In the genomic region with DNA sequence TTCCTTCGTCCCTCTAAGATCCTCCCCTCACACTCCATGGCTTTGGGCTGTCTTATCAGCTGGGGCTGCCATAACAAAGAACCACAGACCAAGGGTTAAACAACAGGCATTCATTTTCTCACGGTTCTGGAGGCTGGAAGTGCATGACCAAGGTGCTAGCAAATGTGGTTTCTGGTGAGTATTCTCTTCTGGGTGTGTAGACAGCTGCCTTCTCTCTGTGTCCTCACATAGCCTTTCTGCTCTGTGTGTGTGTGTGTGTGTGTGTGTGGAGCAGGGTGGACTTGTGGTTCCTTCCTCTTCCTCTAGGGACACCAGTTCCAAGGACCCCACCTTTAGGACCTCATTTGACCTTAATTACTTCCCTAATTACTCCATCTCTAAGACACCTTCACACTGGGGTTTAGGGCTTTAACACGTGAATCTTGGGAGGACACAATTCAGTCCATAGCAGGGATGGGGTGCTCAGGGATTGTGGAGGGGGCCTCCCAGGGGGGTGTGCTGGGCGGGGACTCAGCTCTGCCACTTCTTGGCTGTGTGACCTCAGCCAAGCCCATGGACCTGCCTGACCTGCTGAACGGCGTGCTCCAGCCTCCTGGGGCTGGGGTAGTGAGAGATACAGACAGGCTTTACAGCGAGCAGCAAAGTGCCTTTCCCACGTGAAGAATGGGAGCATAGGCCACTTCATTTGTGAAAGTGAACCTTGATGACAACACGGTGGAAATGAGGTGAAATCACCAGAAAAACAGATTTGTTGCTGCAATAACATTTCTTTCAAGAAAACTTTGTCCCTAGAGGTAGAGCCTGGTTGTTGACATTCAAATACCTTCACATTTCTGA, we compare ENCODE assay signal across 1 cellular context.
TF ChIP-seq lines count a peak whose summit lies in the region.

No MANE protein-coding gene starts in this region.

TF ChIP-seq in HepG2, 621 proteins besides CTCF, POLR2A, EP300 and RAD21:
- TF ChIP-seq NCOA5 (CRISPR knock-in tag; IDR thresholded peaks at IDR 0.05): no peak
- TF ChIP-seq, protein P1, sequence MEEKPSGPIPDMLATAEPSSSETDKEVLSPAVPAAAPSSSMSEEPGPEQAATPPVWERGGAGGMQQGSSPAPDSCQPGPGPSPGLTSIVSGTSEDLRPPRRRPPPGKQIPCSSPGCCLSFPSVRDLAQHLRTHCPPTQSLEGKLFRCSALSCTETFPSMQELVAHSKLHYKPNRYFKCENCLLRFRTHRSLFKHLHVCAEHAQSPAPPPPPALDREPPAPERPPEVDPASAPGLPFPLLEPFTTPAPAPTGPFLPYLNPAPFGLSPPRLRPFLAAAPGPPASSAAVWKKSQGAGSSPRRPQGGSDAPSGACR (CRISPR knock-in tag; IDR thresholded peaks at IDR 0.05): no peak
- TF ChIP-seq, protein P2, sequence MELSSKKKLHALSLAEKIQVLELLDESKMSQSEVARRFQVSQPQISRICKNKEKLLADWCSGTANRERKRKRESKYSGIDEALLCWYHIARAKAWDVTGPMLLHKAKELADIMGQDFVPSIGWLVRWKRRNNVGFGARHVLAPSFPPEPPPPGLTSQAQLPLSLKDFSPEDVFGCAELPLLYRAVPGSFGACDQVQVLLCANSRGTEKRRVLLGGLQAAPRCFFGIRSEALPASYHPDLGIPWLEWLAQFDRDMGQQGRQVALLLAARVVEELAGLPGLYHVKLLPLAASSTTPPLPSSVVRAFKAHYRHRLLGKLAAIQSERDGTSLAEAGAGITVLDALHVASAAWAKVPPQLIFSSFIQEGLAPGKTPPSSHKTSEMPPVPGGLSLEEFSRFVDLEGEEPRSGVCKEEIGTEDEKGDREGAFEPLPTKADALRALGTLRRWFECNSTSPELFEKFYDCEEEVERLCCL (CRISPR knock-in tag; IDR thresholded peaks at IDR 0.05; ENCODE audit: borderline replicate concordance): no peak
- no peak for TF ChIP-seq PPARG (CRISPR knock-in tag; conservative IDR thresholded peaks at IDR 0.05)
- TF ChIP-seq MTA3 (CRISPR knock-in tag; IDR thresholded peaks at IDR 0.05): no peak
- no peak for TF ChIP-seq SRSF9 (IDR thresholded peaks at IDR 0.05; ENCODE audit: borderline replicate concordance, insufficient read depth, low read depth, low read length, poor library complexity, severe bottlenecking)
- no peak for TF ChIP-seq ADNP (CRISPR knock-in tag; IDR thresholded peaks at IDR 0.05)
- no peak for TF ChIP-seq RCOR2 (CRISPR knock-in tag; IDR thresholded peaks at IDR 0.05)
- no peak for TF ChIP-seq ZKSCAN5 (CRISPR knock-in tag; IDR thresholded peaks at IDR 0.05)
- no peak for TF ChIP-seq PAWR (CRISPR knock-in tag; IDR thresholded peaks at IDR 0.05; ENCODE audit: borderline replicate concordance)
- no peak for TF ChIP-seq ZNF205 (CRISPR knock-in tag; IDR thresholded peaks at IDR 0.05)
TF ChIP-seq in HepG2: peak in this region for 0.
